In genomic region chr14:30690487-30691355, GRCh38 we compare ENCODE assay signal across 8 cellular contexts.
DNase-seq lines count a peak whose midpoint lies in the region; TF ChIP-seq lines count a peak whose summit lies in the region.
"Not testable (repeated sequence)": the region's sequence is repeated elsewhere in the genome, so short reads cannot be mapped to it uniquely, and the experiment has no call there.

No MANE protein-coding gene starts in this region.

- H3K9me3 Mint-ChIP-seq in CD8-positive, alpha-beta memory T cell; activated naive CD4-positive, alpha-beta T cell treated with anti-CD3 and anti-CD28 coated beads, Interleukin-2, amount 50 U/mL, for 24 hours; nephron progenitor cell; stimulated activated naive CD8-positive, alpha-beta T cell treated with anti-CD3 and anti-CD28 coated beads, Interleukin-15, Interleukin-2, amounts not matched to agents 100 ng/mL and 50 ng/mL, for 24 hours: not testable (repeated sequence)

- H3K27ac ChIP-seq in CD8-positive, alpha-beta memory T cell (ENCODE audit: low read depth, low read length), result not testable (repeated sequence)
- peak overlapping the region; percentile 82 for H3K27ac ChIP-seq in RWPE1

- H3K36me3 ChIP-seq in CD8-positive, alpha-beta memory T cell (ENCODE audit: insufficient read depth, low read length); endocrine pancreas (ENCODE audit: control insufficient read depth, insufficient read depth, low read length): not testable (repeated sequence)

- not testable (repeated sequence) for H3K27me3 ChIP-seq in CD8-positive, alpha-beta memory T cell (ENCODE audit: insufficient read depth, low read length, poor library complexity, severe bottlenecking); endocrine pancreas (ENCODE audit: control insufficient read depth, insufficient read depth, low read length)

- not testable (repeated sequence) for H3K9ac ChIP-seq in endocrine pancreas (ENCODE audit: control insufficient read depth, insufficient read depth, low read length)

- peak overlapping the region in 6 of 7 donors; percentile 57 to 87 (median 74) for H3K4me3 Mint-ChIP-seq in CD8-positive, alpha-beta memory T cell
- peak overlapping the region; percentile 23 for H3K4me3 Mint-ChIP-seq in activated naive CD4-positive, alpha-beta T cell treated with anti-CD3 and anti-CD28 coated beads, Interleukin-2, amount 50 U/mL, for 24 hours
- H3K4me3 Mint-ChIP-seq in nephron progenitor cell, result peak overlapping the region; percentile 85
- peak overlapping the region; percentile 12 for H3K4me3 Mint-ChIP-seq in stimulated activated naive CD8-positive, alpha-beta T cell treated with anti-CD3 and anti-CD28 coated beads, Interleukin-15, Interleukin-2, amounts not matched to agents 100 ng/mL and 50 ng/mL, for 24 hours

- POLR2A ChIA-PET in CD8-positive, alpha-beta memory T cell (lab: Charles Lee); RWPE1 (lab: Yijun Ruan, JAX; ENCODE audit: low non-redundant PET): not testable (repeated sequence)

- DNase-seq in CD8-positive, alpha-beta memory T cell, result peak in 4 of 5 donors; percentile 3 to 78 (median 71)
- DNase-seq in LNCaP clone FGC (ENCODE audit: low read depth) (peak; percentile 50), nephron progenitor cell (peak; percentile 32)
- not testable (repeated sequence) for DNase-seq in RWPE1 (ENCODE audit: low spot score)

- H3K27ac Mint-ChIP-seq in CD8-positive, alpha-beta memory T cell, result peak overlapping the region in 7 of 8 donors; percentile 26 to 93 (median 90)
- not testable (repeated sequence) for H3K27ac Mint-ChIP-seq in activated naive CD4-positive, alpha-beta T cell treated with anti-CD3 and anti-CD28 coated beads, Interleukin-2, amount 50 U/mL, for 24 hours; stimulated activated naive CD8-positive, alpha-beta T cell treated with anti-CD3 and anti-CD28 coated beads, Interleukin-15, Interleukin-2, amounts not matched to agents 100 ng/mL and 50 ng/mL, for 24 hours
- H3K27ac Mint-ChIP-seq in nephron progenitor cell, result peak overlapping the region; percentile 95

- TF ChIP-seq CTCF in LNCaP clone FGC (IDR thresholded peaks at IDR 0.05; ENCODE audit: control insufficient read depth, extremely low read depth, insufficient read depth), result not testable (repeated sequence)
- TF ChIP-seq CTCF in RWPE1 (conservative IDR thresholded peaks at IDR 0.05; ENCODE audit: low read depth) (peak; percentile 75), nephron progenitor cell (IDR thresholded peaks at IDR 0.05) (peak; percentile 40)

- not testable (repeated sequence) for H3K4me1 ChIP-seq in CD8-positive, alpha-beta memory T cell (ENCODE audit: insufficient read depth, low read length)
- peaks cover 11% of the 10 kb centered on the region for H3K4me1 ChIP-seq in endocrine pancreas (ENCODE audit: control insufficient read depth, insufficient read depth, low read length)

- not testable (repeated sequence) for H3K9me3 ChIP-seq in CD8-positive, alpha-beta memory T cell (ENCODE audit: low read length); endocrine pancreas (ENCODE audit: control insufficient read depth, low read length); iPS-18c (ENCODE audit: control insufficient read depth, insufficient read depth, low read length)

- not testable (repeated sequence) for H3K4me3 ChIP-seq in CD8-positive, alpha-beta memory T cell (ENCODE audit: low read length)
- H3K4me3 ChIP-seq in LNCaP clone FGC (ENCODE audit: low read depth, low read length), result peak overlapping the region; percentile 46
- H3K4me3 ChIP-seq in endocrine pancreas (ENCODE audit: control insufficient read depth, insufficient read depth, low read length), result peak overlapping the region; percentile 75
- H3K4me3 ChIP-seq in iPS-18c (ENCODE audit: insufficient read depth, low read depth, low read length), result peak overlapping the region; percentile 28; the same call in 1 of the 2 replicates

- H3K36me3 Mint-ChIP-seq in CD8-positive, alpha-beta memory T cell, result peaks cover 0 to 24% (median 1%) of the 10 kb centered on the region in 3 donors
- not testable (repeated sequence) for H3K36me3 Mint-ChIP-seq in activated naive CD4-positive, alpha-beta T cell treated with anti-CD3 and anti-CD28 coated beads, Interleukin-2, amount 50 U/mL, for 24 hours
- H3K36me3 Mint-ChIP-seq in nephron progenitor cell (ENCODE audit: low read depth), result peaks cover 15% of the 10 kb centered on the region
- H3K36me3 Mint-ChIP-seq in stimulated activated naive CD8-positive, alpha-beta T cell treated with anti-CD3 and anti-CD28 coated beads, Interleukin-15, Interleukin-2, amounts not matched to agents 100 ng/mL and 50 ng/mL, for 24 hours (ENCODE audit: low read depth), result peaks cover 19% of the 10 kb centered on the region

- CTCF ChIA-PET in CD8-positive, alpha-beta memory T cell (lab: Charles Lee), result interaction anchor here (1.0 kb wide), 1 partner anchor 34 kb away, joined by 5 read pairs; no protein-coding TSS in a partner anchor
- CTCF ChIA-PET in RWPE1 (lab: Yijun Ruan, JAX), result interaction anchor here (0.6 kb wide), 1 partner anchor 1550 kb away, joined by 3 read pairs; no protein-coding TSS in a partner anchor

- not testable (repeated sequence) for H3K27me3 Mint-ChIP-seq in CD8-positive, alpha-beta memory T cell; activated naive CD4-positive, alpha-beta T cell treated with anti-CD3 and anti-CD28 coated beads, Interleukin-2, amount 50 U/mL, for 24 hours; nephron progenitor cell (ENCODE audit: low read depth, poor library complexity); stimulated activated naive CD8-positive, alpha-beta T cell treated with anti-CD3 and anti-CD28 coated beads, Interleukin-15, Interleukin-2, amounts not matched to agents 100 ng/mL and 50 ng/mL, for 24 hours

- H3K4me1 Mint-ChIP-seq in CD8-positive, alpha-beta memory T cell, result peaks cover 0 to 12% (median 10%) of the 10 kb centered on the region in 3 donors
- not testable (repeated sequence) for H3K4me1 Mint-ChIP-seq in activated naive CD4-positive, alpha-beta T cell treated with anti-CD3 and anti-CD28 coated beads, Interleukin-2, amount 50 U/mL, for 24 hours; stimulated activated naive CD8-positive, alpha-beta T cell treated with anti-CD3 and anti-CD28 coated beads, Interleukin-15, Interleukin-2, amounts not matched to agents 100 ng/mL and 50 ng/mL, for 24 hours (ENCODE audit: low read depth)
- H3K4me1 Mint-ChIP-seq in nephron progenitor cell, result peaks cover 10% of the 10 kb centered on the region

Comparison
In these comparisons a context has a peak if more than half of its experiments do, and no peak if none do; other contexts are left out.
1. H3K4me3 Mint-ChIP-seq: peak in every context shown above with its lines; median percentile 85 in nephron progenitor cell; 74 in CD8-positive, alpha-beta memory T cell; 23 in activated naive CD4-positive, alpha-beta T cell treated with anti-CD3 and anti-CD28 coated beads, Interleukin-2, amount 50 U/mL, for 24 hours; 12 in stimulated activated naive CD8-positive, alpha-beta T cell treated with anti-CD3 and anti-CD28 coated beads, Interleukin-15, Interleukin-2, amounts not matched to agents 100 ng/mL and 50 ng/mL, for 24 hours.